ENCODE assay signal across 21 cellular contexts in genomic region chr1:243465738-243466137, GRCh38.
A peak's percentile ranks its signal among the peaks of the same experiment; 100 is the strongest.
DNase-seq lines count a peak whose midpoint lies in the region; ATAC-seq, FAIRE-seq and TF ChIP-seq lines count a peak whose summit lies in the region.
"Had no signal": no experiment of that assay in that cellular context is flagged by ENCODE, and none has a peak within 500 bp of the region (broad histone marks: within the 10 kb centered on the region; RNA-seq: fewer than 3 reads in every experiment).

No MANE protein-coding gene starts in this region.

- BruUV-seq in GM12878 (replicated peaks; lab: Mats Ljungman, UMichigan) = no TSS peak

- POLR2A ChIA-PET in SK-N-SH (lab: Yijun Ruan, JAX) = no interaction called here
- POLR2A ChIA-PET in GM12878 (lab: Charles Lee) = no interaction called here

- H3K4me3 ChIP-seq in SK-N-SH (ENCODE audit: low read depth in 2 of 2, low read length in 1 of 2) = no peak overlapping the region
- H3K4me3 ChIP-seq in GM12878 = no peak overlapping the region
- no peak overlapping the region for H3K4me3 ChIP-seq in gastroesophageal sphincter
- H3K4me3 ChIP-seq: BLaER1 had no signal

- H3K36me3 ChIP-seq in SK-N-SH (replicated peaks in 1 of 2; ENCODE audit: control insufficient read depth in 1 of 2, insufficient read depth in 2 of 2, low read length in 1 of 2) = peaks cover 0 to 17% of the 10 kb centered on the region in 2 experiments
- no peaks in the 10 kb centered on the region for H3K36me3 ChIP-seq in GM12878 (ENCODE audit: control insufficient read depth in 2 of 2, insufficient read depth in 2 of 2, low read length in 1 of 2)
- H3K36me3 ChIP-seq in gastroesophageal sphincter = peaks cover 0 to 11% of the 10 kb centered on the region in 2 donors

- H3K27me3 ChIP-seq in SK-N-SH (ENCODE audit: insufficient read depth) = no peaks in the 10 kb centered on the region
- H3K27me3 ChIP-seq in GM12878 (replicated peaks in 1 of 2; ENCODE audit: control insufficient read depth in 2 of 2, insufficient read depth in 2 of 2, low read length in 1 of 2) = no peaks in the 10 kb centered on the region
- H3K27me3 ChIP-seq in gastroesophageal sphincter = no peaks in the 10 kb centered on the region
- H3K27me3 ChIP-seq: BLaER1 had no signal

- TF ChIP-seq EP300 in SK-N-SH (IDR thresholded peaks at IDR 0.05; ENCODE audit: borderline replicate concordance in 1 of 2, low read depth in 1 of 2, low read length in 1 of 2) = no peak
- TF ChIP-seq EP300 in GM12878 (IDR thresholded peaks at IDR 0.05; ENCODE audit: borderline replicate concordance in 1 of 2, control insufficient read depth in 1 of 2, low read depth in 2 of 2, low read length in 2 of 2) = no peak
- TF ChIP-seq EP300 in gastroesophageal sphincter (IDR thresholded peaks at IDR 0.05) = no peak

- H3K9me3 ChIP-seq in SK-N-SH (no peaks in the 10 kb centered on the region), GM12878 (replicated peaks; ENCODE audit: control insufficient read depth, insufficient read depth, low read length) (no peaks in the 10 kb centered on the region), gastroesophageal sphincter (no peaks in the 10 kb centered on the region)
- H3K9me3 ChIP-seq: BLaER1 had no signal

- intact Hi-C loops in GM12878 (cut with micrococcal nuclease; ENCODE audit: unreplicated experiment) = no loop called here

- ATAC-seq in SK-N-SH treated with all-trans-retinoic acid at 6 μM for 48 hours (no peak), HG03103 (IDR thresholded peaks at IDR 0.05; ENCODE audit: low read depth, unreplicated experiment) (peak; percentile 60), GM12878 (no peak), gastroesophageal sphincter (no peak)
- ATAC-seq: T-helper 17 cell had no signal

- H3K79me2 ChIP-seq in SK-N-SH (ENCODE audit: insufficient read depth) (no peaks in the 10 kb centered on the region), GM12878 (ENCODE audit: control insufficient read depth, insufficient read depth, low read length) (no peaks in the 10 kb centered on the region)

- WGBS in SK-N-SH (ENCODE audit: low lambda C conversion rate) = 77% methylated on average over 5 of the region's 5 CpGs
- WGBS in GM12878 (ENCODE audit: insufficient coverage, insufficient replicate concordance, low lambda C conversion rate, missing lambda C conversion rate) = 12% methylated on average over 5 of the region's 5 CpGs
- 70 to 93% methylated on average over 5 of the region's 5 CpGs for WGBS in gastroesophageal sphincter (ENCODE audit: low coverage in 1 of 2), 2 donors

- TF ChIP-seq POLR2A in GM12878 (IDR thresholded peaks at IDR 0.05; ENCODE audit: low read depth, low read length) (no peak), gastroesophageal sphincter (IDR thresholded peaks at IDR 0.05) (no peak)

- no peak for DNase-seq in SK-N-SH
- no peak for DNase-seq in GM12878 (ENCODE audit: low read depth, low spot score)
- no peak for DNase-seq in OCI-M2 (lab: John Stamatoyannopoulos, UW; ENCODE audit: unreplicated experiment)
- DNase-seq in activated CD4-positive, alpha-beta T cell treated with anti-CD3 and anti-CD28 coated beads, Interleukin-2, amount 50 U/mL, for 1 hour = no peak
- no peak for DNase-seq in NCI-H748 (lab: John Stamatoyannopoulos, UW; ENCODE audit: unreplicated experiment)
- DNase-seq: ACHN; CD4-positive, alpha-beta T cell; COR-L47; DMS79; H7; NCI-H187 treated with DMSO at 0.1 percent for 48 hours; NCI-H748 treated with DMSO at 0.1 percent for 48 hours; OCI-M1; Right ventricle myocardium superior; SW 1271; T-helper 17 cell had no signal

- no peaks in the 10 kb centered on the region for H3K9me2 ChIP-seq in SK-N-SH

- no peaks in the 10 kb centered on the region for H3F3A ChIP-seq in SK-N-SH (replicated peaks; ENCODE audit: insufficient read depth)

- in situ Hi-C loops in GM12878 (cut with MboI) = no loop called here

- no peak for FAIRE-seq in GM12878 (lab: Jason Lieb, UNC)

- H3K4me2 ChIP-seq in SK-N-SH (no peak overlapping the region), GM12878 (ENCODE audit: control insufficient read depth, insufficient read depth) (no peak overlapping the region)
- H3K4me2 ChIP-seq: BLaER1 had no signal

- H3K9ac ChIP-seq in SK-N-SH (no peak overlapping the region), GM12878 (ENCODE audit: control insufficient read depth, insufficient read depth, low read length) (no peak overlapping the region)
- H3K9ac ChIP-seq: BLaER1 had no signal

- CTCF ChIA-PET in SK-N-SH (lab: Yijun Ruan, JAX) (interaction anchor here (0.9 to 1.8 kb wide), 3 partner anchors 26 to 808 kb away, joined by 3 to 4 read pairs (median 3); no protein-coding TSS in a partner anchor), GM12878 (lab: Yijun Ruan, JAX) (no interaction called here)

- H3K4me1 ChIP-seq in SK-N-SH (ENCODE audit: control insufficient read depth in 1 of 2, insufficient read depth in 2 of 2, low read depth in 1 of 2, low read length in 1 of 2) = peaks cover 0 to 8% of the 10 kb centered on the region in 2 experiments; a peak in 2 of 4 replicates
- no peaks in the 10 kb centered on the region for H3K4me1 ChIP-seq in GM12878 (ENCODE audit: control insufficient read depth, insufficient read depth, low read length)
- H3K4me1 ChIP-seq in gastroesophageal sphincter = peaks cover 0 to 5% (median 0%) of the 10 kb centered on the region in 3 donors
- H3K4me1 ChIP-seq: BLaER1 had no signal

- RAD21 ChIA-PET in GM12878 (lab: Charles Lee; ENCODE audit: unreplicated experiment) = interaction anchor here (0.6 kb wide), 1 partner anchor 123 kb away, joined by 3 read pairs; no protein-coding TSS in a partner anchor

- no peak overlapping the region for H2AFZ ChIP-seq in SK-N-SH (ENCODE audit: low read depth)
- no peak overlapping the region for H2AFZ ChIP-seq in GM12878 (ENCODE audit: control insufficient read depth, low read depth, low read length)

- SMC1A ChIA-PET in GM12878 (lab: Charles Lee; ENCODE audit: uncharacterized antibody, unreplicated experiment) = interaction anchor here (1.3 kb wide), 2 partner anchors 11 to 15 kb away, joined by 3 to 4 read pairs; no protein-coding TSS in a partner anchor

- H4K20me1 ChIP-seq in SK-N-SH (ENCODE audit: insufficient read depth) = no peaks in the 10 kb centered on the region
- no peaks in the 10 kb centered on the region for H4K20me1 ChIP-seq in GM12878 (ENCODE audit: control insufficient read depth, insufficient read depth)
- H4K20me1 ChIP-seq: BLaER1 had no signal

- TF ChIP-seq CTCF in SK-N-SH (IDR thresholded peaks at IDR 0.05) = no peak
- TF ChIP-seq CTCF in GM12878 (IDR thresholded peaks at IDR 0.05 in 2 of 3, conservative IDR thresholded peaks at IDR 0.05 in 1 of 3; ENCODE audit: control insufficient read depth in 2 of 3, extremely low read depth in 1 of 3, insufficient read depth in 1 of 3, low read depth in 3 of 3, low read length in 3 of 3) = no peak
- no peak for TF ChIP-seq CTCF in gastroesophageal sphincter (IDR thresholded peaks at IDR 0.05)

- TF ChIP-seq RAD21 in SK-N-SH (IDR thresholded peaks at IDR 0.05; ENCODE audit: low read length) (no peak), GM12878 (IDR thresholded peaks at IDR 0.05; ENCODE audit: insufficient read depth, low read depth, low read length) (no peak)

- peak overlapping the region in 1 of 2 experiments; percentile 47; a peak in 2 of 4 replicates for H3K27ac ChIP-seq in SK-N-SH (ENCODE audit: low read depth in 2 of 2, low read length in 1 of 2)
- H3K27ac ChIP-seq in GM12878 (ENCODE audit: control insufficient read depth, insufficient read depth) = no peak overlapping the region
- no peak overlapping the region for H3K27ac ChIP-seq in gastroesophageal sphincter
- H3K27ac ChIP-seq: 22Rv1, BLaER1 had no signal

TF ChIP-seq in SK-N-SH, 30 proteins besides CTCF, POLR2A, EP300 and RAD21:
- TF ChIP-seq POLR2AphosphoS5 (IDR thresholded peaks at IDR 0.05; ENCODE audit: low read depth, low read length) (no peak), GATA2 (CRISPR knock-in tag; IDR thresholded peaks at IDR 0.05) (peak; percentile 5; the same call in 1 of the 2 replicates)
TF ChIP-seq in SK-N-SH: peak in this region for 1.

TF ChIP-seq in GM12878, 131 proteins besides CTCF, POLR2A, EP300 and RAD21:
- TF ChIP-seq RUNX3 (IDR thresholded peaks at IDR 0.05; ENCODE audit: low read length) (peak; percentile 58), FOXM1 (IDR thresholded peaks at IDR 0.05; ENCODE audit: low read depth, low read length) (no peak), JUNB (IDR thresholded peaks at IDR 0.05) (0 out of 2 replicates have a peak, but pooled peaks have one; percentile 34)
